In the genomic region with DNA sequence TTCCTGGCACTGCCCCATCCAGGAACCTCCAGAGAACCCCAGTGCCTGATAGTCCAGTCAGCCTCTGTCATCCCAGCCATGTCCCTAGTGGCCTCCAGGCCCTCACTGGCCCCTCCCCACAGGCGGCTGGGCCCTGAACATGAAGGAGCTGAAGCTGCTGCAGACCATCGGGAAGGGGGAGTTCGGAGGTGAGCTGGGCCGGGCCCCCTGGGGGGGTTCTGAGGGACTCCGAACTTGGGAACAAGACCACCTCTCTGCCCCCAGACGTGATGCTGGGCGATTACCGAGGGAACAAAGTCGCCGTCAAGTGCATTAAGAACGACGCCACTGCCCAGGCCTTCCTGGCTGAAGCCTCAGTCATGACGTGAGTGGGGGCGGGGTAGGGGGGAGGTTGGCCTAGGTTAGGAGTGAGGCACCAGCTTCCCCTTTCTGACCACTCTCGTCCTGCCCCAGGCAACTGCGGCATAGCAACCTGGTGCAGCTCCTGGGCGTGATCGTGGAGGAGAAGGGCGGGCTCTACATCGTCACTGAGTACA, we compare ENCODE assay signal across 18 cellular contexts. TPM values are rescaled to one million over a fixed set of nuclear protein-coding genes. Genes with fewer than 3 reads are reported as not detected.
DNase-seq lines count a peak whose midpoint lies in the region; ATAC-seq, FAIRE-seq and TF ChIP-seq lines count a peak whose summit lies in the region.
"Had no signal": no experiment of that assay in that cellular context is flagged by ENCODE, and none has a peak within 500 bp of the region (broad histone marks: within the 10 kb centered on the region; RNA-seq: fewer than 3 reads in every experiment).

No MANE protein-coding gene starts in this region.

- H3K36me3 Mint-ChIP-seq in activated naive CD8-positive, alpha-beta T cell, result peaks cover 8% of the 10 kb centered on the region
- H3K36me3 Mint-ChIP-seq in activated naive CD8-positive, alpha-beta T cell treated with anti-CD3 and anti-CD28 coated beads for 36 hours, result peaks cover 43% of the 10 kb centered on the region
- H3K36me3 Mint-ChIP-seq in stimulated activated naive B cell treated with anti-CD40 and anti-IgM and Interleukin-4, amounts not matched to agents 10 μg/mL and 1 μg/mL and 100 μg/mL, for 72 hours, result peaks cover 36 to 68% of the 10 kb centered on the region in 2 donors

- no peak overlapping the region for H3K4me3 Mint-ChIP-seq in activated naive CD8-positive, alpha-beta T cell
- no peak overlapping the region for H3K4me3 Mint-ChIP-seq in activated naive CD8-positive, alpha-beta T cell treated with anti-CD3 and anti-CD28 coated beads for 36 hours
- no peak overlapping the region for H3K4me3 Mint-ChIP-seq in stimulated activated naive B cell treated with anti-CD40 and anti-IgM and Interleukin-4, amounts not matched to agents 10 μg/mL and 1 μg/mL and 100 μg/mL, for 72 hours
- H3K4me3 Mint-ChIP-seq: activated T-cell treated with anti-CD3 and anti-CD28 coated beads, Interleukin-2, amount 50 U/mL, for 4 hours; HFFc6 had no signal

- no peak for ATAC-seq in stimulated activated naive B cell treated with anti-CD40 and anti-IgM and Interleukin-4, amounts not matched to agents 10 μg/mL and 1 μg/mL and 100 μg/mL, for 72 hours (replicated peaks)

- H3K4me1 ChIP-seq in Peyer's patch, result peaks cover 4 to 36% (median 32%) of the 10 kb centered on the region in 4 donors
- peaks cover 43% of the 10 kb centered on the region for H3K4me1 ChIP-seq in effector memory CD4-positive, alpha-beta T cell (ENCODE audit: control insufficient read depth, insufficient read depth, low read length, poor library complexity, severe bottlenecking)
- H3K4me1 ChIP-seq: ascending aorta had no signal

- H3K27ac ChIP-seq in Peyer's patch, result peak overlapping the region; percentile 49 to 97 (median 74)
- H3K27ac ChIP-seq in effector memory CD4-positive, alpha-beta T cell (ENCODE audit: insufficient read depth, low read length, poor library complexity, severe bottlenecking), result peak overlapping the region; percentile 4
- H3K27ac ChIP-seq: ascending aorta, ovary had no signal

- no peak for TF ChIP-seq CTCF in Peyer's patch (IDR thresholded peaks at IDR 0.05)

- no peaks in the 10 kb centered on the region for H3K9me3 Mint-ChIP-seq in activated naive CD8-positive, alpha-beta T cell (ENCODE audit: low read depth)
- no peaks in the 10 kb centered on the region for H3K9me3 Mint-ChIP-seq in activated naive CD8-positive, alpha-beta T cell treated with anti-CD3 and anti-CD28 coated beads for 36 hours
- H3K9me3 Mint-ChIP-seq in stimulated activated naive B cell treated with anti-CD40 and anti-IgM and Interleukin-4, amounts not matched to agents 10 μg/mL and 1 μg/mL and 100 μg/mL, for 72 hours, result no peaks in the 10 kb centered on the region
- H3K9me3 Mint-ChIP-seq: activated T-cell treated with anti-CD3 and anti-CD28 coated beads, Interleukin-2, amount 50 U/mL, for 4 hours; HFFc6 had no signal

- peak overlapping the region; percentile 84 for H3K27ac Mint-ChIP-seq in activated naive CD8-positive, alpha-beta T cell
- H3K27ac Mint-ChIP-seq in activated naive CD8-positive, alpha-beta T cell treated with anti-CD3 and anti-CD28 coated beads for 36 hours, result no peak overlapping the region
- peak overlapping the region; percentile 95 for H3K27ac Mint-ChIP-seq in stimulated activated naive B cell treated with anti-CD40 and anti-IgM and Interleukin-4, amounts not matched to agents 10 μg/mL and 1 μg/mL and 100 μg/mL, for 72 hours

- H3K27me3 ChIP-seq in Peyer's patch, result no peaks in the 10 kb centered on the region
- no peaks in the 10 kb centered on the region for H3K27me3 ChIP-seq in effector memory CD4-positive, alpha-beta T cell (replicated peaks; ENCODE audit: control insufficient read depth, insufficient read depth, low read length, poor library complexity, severe bottlenecking)
- H3K27me3 ChIP-seq: ascending aorta, ovary had no signal

- FAIRE-seq in HTR-8/SVneo (lab: Jason Lieb, UNC), result no peak
- FAIRE-seq: TTC549 had no signal

- peaks cover 0 to 50% (median 0%) of the 10 kb centered on the region in 3 donors for H3K36me3 ChIP-seq in Peyer's patch
- H3K36me3 ChIP-seq in effector memory CD4-positive, alpha-beta T cell (ENCODE audit: control insufficient read depth, insufficient read depth, low read length), result peaks cover 68% of the 10 kb centered on the region
- H3K36me3 ChIP-seq: ovary had no signal

- H3K4me3 ChIP-seq in Peyer's patch, result no peak overlapping the region
- no peak overlapping the region for H3K4me3 ChIP-seq in effector memory CD4-positive, alpha-beta T cell (ENCODE audit: insufficient read depth, low read depth, low read length, poor library complexity, severe bottlenecking)
- H3K4me3 ChIP-seq: ascending aorta, ovary had no signal

- H3K4me1 Mint-ChIP-seq in activated naive CD8-positive, alpha-beta T cell (ENCODE audit: low read depth), result peaks cover 42% of the 10 kb centered on the region
- H3K4me1 Mint-ChIP-seq in activated naive CD8-positive, alpha-beta T cell treated with anti-CD3 and anti-CD28 coated beads for 36 hours, result peaks cover 42% of the 10 kb centered on the region
- peaks cover 45 to 59% of the 10 kb centered on the region in 2 donors for H3K4me1 Mint-ChIP-seq in stimulated activated naive B cell treated with anti-CD40 and anti-IgM and Interleukin-4, amounts not matched to agents 10 μg/mL and 1 μg/mL and 100 μg/mL, for 72 hours

- H3K9me3 ChIP-seq in Peyer's patch, result no peaks in the 10 kb centered on the region
- H3K9me3 ChIP-seq in effector memory CD4-positive, alpha-beta T cell (ENCODE audit: control insufficient read depth, low read length), result no peaks in the 10 kb centered on the region
- H3K9me3 ChIP-seq: ascending aorta, ovary had no signal

- no peak for TF ChIP-seq POLR2A in Peyer's patch (IDR thresholded peaks at IDR 0.05)

- H3K27me3 Mint-ChIP-seq in activated naive CD8-positive, alpha-beta T cell, result no peaks in the 10 kb centered on the region
- no peaks in the 10 kb centered on the region for H3K27me3 Mint-ChIP-seq in activated naive CD8-positive, alpha-beta T cell treated with anti-CD3 and anti-CD28 coated beads for 36 hours
- H3K27me3 Mint-ChIP-seq in stimulated activated naive B cell treated with anti-CD40 and anti-IgM and Interleukin-4, amounts not matched to agents 10 μg/mL and 1 μg/mL and 100 μg/mL, for 72 hours, result no peaks in the 10 kb centered on the region

- DNase-seq in activated naive CD8-positive, alpha-beta T cell treated with anti-CD3 and anti-CD28 coated beads for 36 hours, result no peak
- DNase-seq in Peyer's patch (peak in 2 of 3 donors; percentile 72 to 82), HTR-8/SVneo (ENCODE audit: insufficient read length, low spot score) (no peak), NCI-H510A treated with DMSO at 0.1 percent for 48 hours (lab: John Stamatoyannopoulos, UW) (no peak), NCI-H2171 treated with DMSO at 0.1 percent for 48 hours (lab: John Stamatoyannopoulos, UW) (no peak)
- DNase-seq in effector memory CD4-positive, alpha-beta T cell, result no peak
- no peak for DNase-seq in stimulated activated naive B cell treated with anti-CD40 and anti-IgM and Interleukin-4, amounts not matched to agents 10 μg/mL and 1 μg/mL and 100 μg/mL, for 72 hours
- DNase-seq: DMS79, NCI-H1092, NCI-H446 treated with DMSO at 0.1 percent for 48 hours had no signal

RNA-seq across cellular contexts. Expression of gene LMAN1L, which starts 12.0 kb away (rescaled TPM):
- total RNA-seq in activated naive CD8-positive, alpha-beta T cell treated with anti-CD3 and anti-CD28 coated beads for 36 hours, result under 1 TPM; 0.14 to 0.33 TPM
- total RNA-seq in Peyer's patch, result not detected
- total RNA-seq: ascending aorta, dermis microvascular lymphatic vessel endothelial cell, HFFc6, ovary, ureter had no signal

RNA-seq across cellular contexts. Expression of gene CSK, which starts 18.7 kb away (rescaled TPM):
- total RNA-seq in activated naive CD8-positive, alpha-beta T cell treated with anti-CD3 and anti-CD28 coated beads for 36 hours, result 100 to 1,000 TPM; 308 to 310 TPM
- total RNA-seq in Peyer's patch, result 100 to 1,000 TPM in 1 of 4 donors, 10 to 100 TPM in 3; 53.8 to 122 (median 66.2) TPM

RNA-seq across cellular contexts. Expression of gene CPLX3, which starts 25.8 kb away (rescaled TPM):
- under 1 TPM in 1 of 2 experiments, not detected in 1; 0.19 TPM for total RNA-seq in activated naive CD8-positive, alpha-beta T cell treated with anti-CD3 and anti-CD28 coated beads for 36 hours
- total RNA-seq in Peyer's patch, result not detected
- total RNA-seq: ascending aorta, dermis microvascular lymphatic vessel endothelial cell, ovary, ureter had no signal

RNA-seq across cellular contexts. Expression of gene ULK3, which starts 42.3 kb away (rescaled TPM):
- total RNA-seq in activated naive CD8-positive, alpha-beta T cell treated with anti-CD3 and anti-CD28 coated beads for 36 hours, result 10 to 100 TPM; 41.1 to 49.9 TPM
- total RNA-seq in Peyer's patch, result 100 to 1,000 TPM; 194 to 508 (median 288) TPM

RNA-seq across cellular contexts. Expression of gene CYP1A2, which starts 52.0 kb away (rescaled TPM):
- not detected for total RNA-seq in activated naive CD8-positive, alpha-beta T cell treated with anti-CD3 and anti-CD28 coated beads for 36 hours
- total RNA-seq in Peyer's patch, result not detected
- total RNA-seq: ascending aorta, HFFc6, ureter had no signal

Comparison
In these comparisons a context has a peak if more than half of its experiments do, and no peak if none do; other contexts are left out.
1. DNase-seq: peak in Peyer's patch (2 of 3); none in activated naive CD8-positive, alpha-beta T cell treated with anti-CD3 and anti-CD28 coated beads for 36 hours (single experiment), effector memory CD4-positive, alpha-beta T cell (0 of 3), stimulated activated naive B cell treated with anti-CD40 and anti-IgM and Interleukin-4, amounts not matched to agents 10 μg/mL and 1 μg/mL and 100 μg/mL, for 72 hours (single experiment), HTR-8/SVneo (single experiment), NCI-H510A treated with DMSO at 0.1 percent for 48 hours (single experiment) and NCI-H2171 treated with DMSO at 0.1 percent for 48 hours (single experiment).